1 cellular context compared by ENCODE assay signal in genomic region chr17:42414782-42415409, GRCh38.
TF ChIP-seq lines count a peak whose summit lies in the region.

No MANE protein-coding gene starts in this region.

TF ChIP-seq in IMR-90, 13 proteins besides CTCF, POLR2A, EP300 and RAD21:
- TF ChIP-seq CHD1 (IDR thresholded peaks at IDR 0.05; ENCODE audit: low read depth, low read length), result no peak
- TF ChIP-seq MAZ (IDR thresholded peaks at IDR 0.05; ENCODE audit: borderline replicate concordance, low read depth, low read length), result no peak
